14 cellular contexts compared by ENCODE assay signal in genomic region chr1:151444791-151445177, GRCh38. TPM values are rescaled to one million over a fixed set of nuclear protein-coding genes. Genes with fewer than 3 reads are reported as not detected.
DNase-seq lines count a peak whose midpoint lies in the region; ATAC-seq and TF ChIP-seq lines count a peak whose summit lies in the region.
"Had no signal": no experiment of that assay in that cellular context is flagged by ENCODE, and none has a peak within 500 bp of the region (broad histone marks: within the 10 kb centered on the region; RNA-seq: fewer than 3 reads in every experiment).

No MANE protein-coding gene starts in this region.

- no peaks in the 10 kb centered on the region for H3K27me3 ChIP-seq in adrenal gland
- H3K27me3 ChIP-seq: MG63, uterus had no signal

- H3K27ac Mint-ChIP-seq in activated B cell treated with CpG ODN at 0.5 μM for 24 hours (peak overlapping the region; percentile 44), memory B cell (peak overlapping the region; percentile 69)
- H3K27ac Mint-ChIP-seq: activated CD4-positive, alpha-beta T cell treated with anti-CD3 and anti-CD28 coated beads, Interleukin-2, amount 10 ng/mL, durations not matched to agents 7 days and 5 days had no signal

- H3K9me3 Mint-ChIP-seq in activated B cell treated with CpG ODN at 0.5 μM for 24 hours, result no peaks in the 10 kb centered on the region
- no peaks in the 10 kb centered on the region for H3K9me3 Mint-ChIP-seq in memory B cell
- H3K9me3 Mint-ChIP-seq: activated CD4-positive, alpha-beta T cell treated with anti-CD3 and anti-CD28 coated beads, Interleukin-2, amount 10 ng/mL, durations not matched to agents 7 days and 5 days had no signal

- CTCF ChIA-PET in activated B cell treated with CpG ODN at 0.5 μM for 24 hours (lab: Charles Lee), result interaction anchor here (0.9 to 2.1 kb wide), 9 partner anchors 12 to 523 kb away, joined by 3 to 11 read pairs (median 4); no protein-coding TSS in a partner anchor

- peak overlapping the region in 2 of 5 donors; percentile 1 to 38 for H3K27ac ChIP-seq in adrenal gland
- H3K27ac ChIP-seq: uterus had no signal

- TF ChIP-seq POLR2A in adrenal gland (IDR thresholded peaks at IDR 0.05), result no peak

- 52 to 58% (median 56%) methylated on average over 4 of the region's 4 CpGs for WGBS in adrenal gland, 4 donors

- intact Hi-C loops in left ventricle myocardium superior (cut with micrococcal nuclease) (loop anchor here (10.0 kb wide), 1 partner anchor 280 kb away; the partner anchor contains the start of gene RIIAD1), cardiac septum (cut with DNase I) (loop anchor here (5.0 to 10.0 kb wide), 4 partner anchors 103 to 390 kb away; partner anchors contain the start of genes C2CD4D and RORC), activated B cell treated with CpG ODN at 0.5 μM for 24 hours (cut with micrococcal nuclease) (loop anchor here (1.0 to 5.0 kb wide), 7 partner anchors 13 to 553 kb away; no protein-coding TSS in a partner anchor), adrenal gland (cut with DNase I) (no loop called here)

- peak; percentile 20 for ATAC-seq in left ventricle myocardium superior
- no peak for ATAC-seq in activated B cell treated with CpG ODN at 0.5 μM for 24 hours (ENCODE audit: low read depth)
- no peak for ATAC-seq in memory B cell (ENCODE audit: low read depth)
- ATAC-seq in GM18909 (IDR thresholded peaks at IDR 0.05; ENCODE audit: poor library complexity, unreplicated experiment), result no peak

- H3K4me3 Mint-ChIP-seq in activated B cell treated with CpG ODN at 0.5 μM for 24 hours (no peak overlapping the region), memory B cell (peak overlapping the region; percentile 14)
- H3K4me3 Mint-ChIP-seq: activated CD4-positive, alpha-beta T cell treated with anti-CD3 and anti-CD28 coated beads, Interleukin-2, amount 10 ng/mL, durations not matched to agents 7 days and 5 days had no signal

- H3K27me3 Mint-ChIP-seq in activated B cell treated with CpG ODN at 0.5 μM for 24 hours, result no peaks in the 10 kb centered on the region
- no peaks in the 10 kb centered on the region for H3K27me3 Mint-ChIP-seq in memory B cell
- H3K27me3 Mint-ChIP-seq: activated CD4-positive, alpha-beta T cell treated with anti-CD3 and anti-CD28 coated beads, Interleukin-2, amount 10 ng/mL, durations not matched to agents 7 days and 5 days had no signal

- H3K36me3 ChIP-seq in adrenal gland (replicated peaks in 1 of 2), result peaks cover 0 to 12% of the 10 kb centered on the region in 2 donors
- H3K36me3 ChIP-seq: uterus had no signal

- H3K4me1 ChIP-seq in adrenal gland (replicated peaks in 1 of 2), result peaks cover 3 to 52% of the 10 kb centered on the region in 2 donors
- H3K4me1 ChIP-seq: uterus had no signal

- DNase-seq in left ventricle myocardium superior, result no peak
- DNase-seq in cardiac septum (ENCODE audit: low spot score), result no peak
- DNase-seq in activated B cell treated with CpG ODN at 0.5 μM for 24 hours, result no peak
- DNase-seq in memory B cell (ENCODE audit: low spot score in 2 of 2), result no peak
- no peak for DNase-seq in adrenal gland
- no peak for DNase-seq in NCI-H1105 (lab: John Stamatoyannopoulos, UW)
- no peak for DNase-seq in medulla oblongata (ENCODE audit: extremely low spot score)
- DNase-seq: activated CD4-positive, alpha-beta T cell treated with anti-CD3 and anti-CD28 coated beads, Interleukin-2, amount 10 ng/mL, durations not matched to agents 7 days and 5 days; activated effector memory CD4-positive, alpha-beta T cell treated with Interleukin-2 at 50 U/mL for 16 hours; cerebellar nuclear complex; MG63; NCI-H2107; uterus had no signal

- H3K36me3 Mint-ChIP-seq in activated B cell treated with CpG ODN at 0.5 μM for 24 hours (ENCODE audit: low read depth) (peaks cover 30% of the 10 kb centered on the region), memory B cell (peaks cover 10% of the 10 kb centered on the region)

- POLR2A ChIA-PET in activated B cell treated with CpG ODN at 0.5 μM for 24 hours (lab: Charles Lee), result interaction anchor here (1.5 to 2.5 kb wide), 4 partner anchors 10 to 163 kb away, joined by 3 to 7 read pairs (median 4); partner anchors contain the start of gene POGZ

- H3K9me3 ChIP-seq in adrenal gland (replicated peaks in 1 of 3), result no peaks in the 10 kb centered on the region
- H3K9me3 ChIP-seq: MG63, uterus had no signal

- H3K4me3 ChIP-seq in adrenal gland, result no peak overlapping the region
- H3K4me3 ChIP-seq: MG63, uterus had no signal

- H3K4me1 Mint-ChIP-seq in activated B cell treated with CpG ODN at 0.5 μM for 24 hours, result peaks cover 49% of the 10 kb centered on the region
- H3K4me1 Mint-ChIP-seq in memory B cell, result peaks cover 23% of the 10 kb centered on the region

- no peak for TF ChIP-seq CTCF in activated B cell treated with CpG ODN at 0.5 μM for 24 hours (IDR thresholded peaks at IDR 0.05)
- no peak for TF ChIP-seq CTCF in adrenal gland (IDR thresholded peaks at IDR 0.05)

RNA-seq across cellular contexts. Expression of gene POGZ, which starts 14.5 kb away (rescaled TPM):
- 46.1 TPM for total RNA-seq in left ventricle myocardium superior
- total RNA-seq in cardiac septum, result 54.4 TPM
- total RNA-seq in activated B cell treated with CpG ODN at 0.5 μM for 24 hours, result 121 and 135 TPM in 2 replicates
- 100 to 1,000 TPM in 1 of 8 donors, 10 to 100 TPM in 7; 24.0 to 117 (median 64.3) TPM for total RNA-seq in adrenal gland
- polyA plus RNA-seq in adrenal gland, result 10 to 100 TPM; 41.2 to 85.0 (median 63.0) TPM

RNA-seq across cellular contexts. Expression of gene PSMB4, which starts 45.4 kb away (rescaled TPM):
- total RNA-seq in left ventricle myocardium superior (175 TPM), cardiac septum (186 TPM), activated B cell treated with CpG ODN at 0.5 μM for 24 hours (310 and 330 TPM in 2 replicates), adrenal gland (100 to 1,000 TPM; 204 to 442 (median 293) TPM)
- polyA plus RNA-seq in adrenal gland, result 100 to 1,000 TPM; 364 to 544 (median 406) TPM

Comparison
In these comparisons a context has a peak if more than half of its experiments do, and no peak if none do; other contexts are left out.
1. intact Hi-C loops: an anchor here in left ventricle myocardium superior (10.0 kb wide), cardiac septum (5.0 to 10.0 kb wide) and activated B cell treated with CpG ODN at 0.5 μM for 24 hours (1.0 to 5.0 kb wide); none called in adrenal gland.